ENCODE assay signal across 13 cellular contexts in genomic region chr14:91891721-91892220, GRCh38. TPM values are rescaled to one million over a fixed set of nuclear protein-coding genes. Genes with fewer than 3 reads are reported as not detected.
DNase-seq lines count a peak whose midpoint lies in the region; ATAC-seq and TF ChIP-seq lines count a peak whose summit lies in the region.
"Had no signal": no experiment of that assay in that cellular context is flagged by ENCODE, and none has a peak within 500 bp of the region (broad histone marks: within the 10 kb centered on the region; RNA-seq: fewer than 3 reads in every experiment).

No MANE protein-coding gene starts in this region.

- TF ChIP-seq CTCF in spleen (IDR thresholded peaks at IDR 0.05 in 8 of 11, conservative IDR thresholded peaks at IDR 0.05 in 3 of 11) (no peak), neural progenitor cell (IDR thresholded peaks at IDR 0.05) (no peak), vagina (IDR thresholded peaks at IDR 0.05) (no peak)

- no peaks in the 10 kb centered on the region for H3K27me3 Mint-ChIP-seq in central memory CD8-positive, alpha-beta T cell
- peaks cover 10% of the 10 kb centered on the region for H3K27me3 Mint-ChIP-seq in neural progenitor cell (ENCODE audit: insufficient read depth, low read depth)

- H3K4me1 ChIP-seq in spleen: peaks cover 10 to 54% (median 27%) of the 10 kb centered on the region in 6 donors
- peaks cover 10% of the 10 kb centered on the region for H3K4me1 ChIP-seq in neural progenitor cell
- peaks cover 30% of the 10 kb centered on the region for H3K4me1 ChIP-seq in vagina
- H3K4me1 ChIP-seq in mesenchymal stem cell (ENCODE audit: control insufficient read depth, insufficient read depth, low read depth, low read length): no peaks in the 10 kb centered on the region

- no peak overlapping the region for H2BK12ac ChIP-seq in mesenchymal stem cell (ENCODE audit: low read length in 2 of 2)

- no peak overlapping the region for H3K4ac ChIP-seq in mesenchymal stem cell (ENCODE audit: low read depth in 1 of 2, low read length in 2 of 2)

- H2AK5ac ChIP-seq in mesenchymal stem cell (ENCODE audit: low read length, severe bottlenecking): no peak overlapping the region

- H3K27ac Mint-ChIP-seq in central memory CD8-positive, alpha-beta T cell (ENCODE audit: low read depth): peak overlapping the region; percentile 63
- H3K27ac Mint-ChIP-seq in neural progenitor cell: no peak overlapping the region

- intact Hi-C loops in spleen (cut with DNase I; ENCODE audit: low total_unique reads) (no loop called here), vagina (cut with DNase I) (no loop called here)

- H3K4me3 Mint-ChIP-seq in central memory CD8-positive, alpha-beta T cell: peak overlapping the region; percentile 31
- H3K4me3 Mint-ChIP-seq in neural progenitor cell: no peak overlapping the region

- H3K9ac ChIP-seq in neural progenitor cell: no peak overlapping the region
- H3K9ac ChIP-seq in mesenchymal stem cell (ENCODE audit: low read length): no peak overlapping the region
- H3K9ac ChIP-seq: KMS-11 had no signal

- no peak overlapping the region for H3K14ac ChIP-seq in mesenchymal stem cell (ENCODE audit: low read length in 2 of 2)

- no peaks in the 10 kb centered on the region for H4K20me1 ChIP-seq in neural progenitor cell (ENCODE audit: low read depth)

- no peak overlapping the region for H3K4me2 ChIP-seq in neural progenitor cell
- H3K4me2 ChIP-seq in mesenchymal stem cell (ENCODE audit: low read length, poor library complexity, severe bottlenecking): no peak overlapping the region
- H3K4me2 ChIP-seq: KMS-11 had no signal

- no peak for ATAC-seq in central memory CD8-positive, alpha-beta T cell (replicated peaks; ENCODE audit: extremely low read depth, poor library complexity, severe bottlenecking)
- no peak for ATAC-seq in HG03097 (IDR thresholded peaks at IDR 0.05; ENCODE audit: low FRiP score, unreplicated experiment)

- TF ChIP-seq POLR2A in spleen (IDR thresholded peaks at IDR 0.05): no peak
- TF ChIP-seq POLR2A in vagina (IDR thresholded peaks at IDR 0.05): no peak

- no peaks in the 10 kb centered on the region for H3K9me3 Mint-ChIP-seq in central memory CD8-positive, alpha-beta T cell
- H3K9me3 Mint-ChIP-seq in neural progenitor cell: no peaks in the 10 kb centered on the region

- H3K23ac ChIP-seq in mesenchymal stem cell (ENCODE audit: low read length in 2 of 2): no peak overlapping the region

- H3K9me3 ChIP-seq in MG63: no peaks in the 10 kb centered on the region
- no peaks in the 10 kb centered on the region for H3K9me3 ChIP-seq in spleen
- H3K9me3 ChIP-seq in neural progenitor cell (ENCODE audit: low read depth): no peaks in the 10 kb centered on the region
- no peaks in the 10 kb centered on the region for H3K9me3 ChIP-seq in vagina
- no peaks in the 10 kb centered on the region for H3K9me3 ChIP-seq in mesenchymal stem cell (ENCODE audit: control insufficient read depth, low read length)

- H3F3A ChIP-seq in neural progenitor cell (ENCODE audit: low read depth): no peaks in the 10 kb centered on the region

- H4K91ac ChIP-seq in mesenchymal stem cell (ENCODE audit: low read length): no peak overlapping the region

- H2BK120ac ChIP-seq in mesenchymal stem cell (ENCODE audit: low read depth, low read length): no peak overlapping the region

- no peak overlapping the region for H2BK5ac ChIP-seq in mesenchymal stem cell (ENCODE audit: low read depth, low read length, poor library complexity, severe bottlenecking)

- no peak overlapping the region for H3K18ac ChIP-seq in mesenchymal stem cell (ENCODE audit: low read depth in 1 of 2, low read length in 2 of 2)

- WGBS in spleen, 5 donors: 78 to 93% (median 83%) methylated on average over 3 of the region's 3 CpGs
- 83% methylated on average over 3 of the region's 3 CpGs for WGBS in mesenchymal stem cell

- H3K79me1 ChIP-seq in mesenchymal stem cell (replicated peaks; ENCODE audit: low read length, poor library complexity, severe bottlenecking): no peaks in the 10 kb centered on the region

- H3K4me3 ChIP-seq in MG63 (no peak overlapping the region), spleen (no peak overlapping the region), neural progenitor cell (no peak overlapping the region), vagina (no peak overlapping the region), mesenchymal stem cell (ENCODE audit: insufficient read depth in 1 of 2, low read depth in 1 of 2, low read length in 2 of 2) (no peak overlapping the region)

- peaks cover 3% of the 10 kb centered on the region for H3K36me3 Mint-ChIP-seq in central memory CD8-positive, alpha-beta T cell (ENCODE audit: insufficient read depth)
- no peaks in the 10 kb centered on the region for H3K36me3 Mint-ChIP-seq in neural progenitor cell

- H2AFZ ChIP-seq in neural progenitor cell (replicated peaks): no peak overlapping the region
- no peak overlapping the region for H2AFZ ChIP-seq in mesenchymal stem cell (ENCODE audit: low read depth, low read length)

- H3K79me2 ChIP-seq in neural progenitor cell (ENCODE audit: low read depth): no peaks in the 10 kb centered on the region

- H3K27me3 ChIP-seq in MG63 (no peaks in the 10 kb centered on the region), spleen (replicated peaks in 1 of 7) (no peaks in the 10 kb centered on the region), neural progenitor cell (peaks cover 4% of the 10 kb centered on the region), vagina (no peaks in the 10 kb centered on the region), mesenchymal stem cell (ENCODE audit: control insufficient read depth in 1 of 2, insufficient read depth in 1 of 2, low read length in 2 of 2) (peaks cover 0 to 5% of the 10 kb centered on the region in 2 experiments)

- DNase-seq in MG63: peak; percentile 94
- no peak for DNase-seq in central memory CD8-positive, alpha-beta T cell (ENCODE audit: low spot score in 2 of 2)
- DNase-seq in inferior parietal cortex (ENCODE audit: extremely low spot score): peak; percentile 73
- no peak for DNase-seq in spleen
- no peak for DNase-seq in neural progenitor cell (ENCODE audit: low spot score)
- DNase-seq in vagina (ENCODE audit: extremely low spot score in 2 of 2): no peak
- DNase-seq in mesenchymal stem cell: no peak
- DNase-seq: activated CD4-positive, alpha-beta T cell treated with anti-CD3 and anti-CD28 coated beads, Interleukin-2, amount 50 U/mL, for 4 hours; mesendoderm; NCI-H187; NK-92 treated with Interleukin-12 subunit alpha and Interleukin-12 subunit beta, amount 100 ng/mL, for 24 hours had no signal

- H3K36me3 ChIP-seq in MG63 (no peaks in the 10 kb centered on the region), spleen (peaks cover 0 to 29% (median 0%) of the 10 kb centered on the region in 6 donors), neural progenitor cell (no peaks in the 10 kb centered on the region), vagina (no peaks in the 10 kb centered on the region), mesenchymal stem cell (ENCODE audit: control insufficient read depth in 1 of 2, insufficient read depth in 2 of 2, low read depth in 1 of 2, low read length in 2 of 2) (peaks cover 0 to 14% of the 10 kb centered on the region in 2 experiments)

- H3K4me1 Mint-ChIP-seq in central memory CD8-positive, alpha-beta T cell: peaks cover 68% of the 10 kb centered on the region
- H3K4me1 Mint-ChIP-seq in neural progenitor cell: peaks cover 16% of the 10 kb centered on the region

- H4K8ac ChIP-seq in mesenchymal stem cell (ENCODE audit: low read length): no peak overlapping the region

- H3K27ac ChIP-seq in spleen: peak overlapping the region in 5 of 8 donors; percentile 20 to 73 (median 73)
- no peak overlapping the region for H3K27ac ChIP-seq in neural progenitor cell
- no peak overlapping the region for H3K27ac ChIP-seq in vagina
- no peak overlapping the region for H3K27ac ChIP-seq in mesenchymal stem cell (ENCODE audit: low read length, poor library complexity, severe bottlenecking)
- H3K27ac ChIP-seq: KMS-11 had no signal

- H2BK15ac ChIP-seq in mesenchymal stem cell (ENCODE audit: low read depth, poor library complexity, severe bottlenecking): no peak overlapping the region

RNA-seq across cellular contexts. Expression of gene TC2N, which starts 24.4 kb away (rescaled TPM):
- total RNA-seq in MG63 (2014; rRNA removed; shearing (Covaris generic); ENCODE audit: low replicate concordance): 0.53 TPM in 1 of 2 replicates, not detected in the other
- total RNA-seq in spleen: 10 to 100 TPM; 33.6 to 50.7 (median 41.6) TPM
- polyA plus RNA-seq in spleen: 1 to 10 TPM; 5.3 to 7.0 (median 5.6) TPM
- 3.8 and 5.8 TPM in 2 replicates for total RNA-seq in neural progenitor cell (ENCODE audit: low replicate concordance)
- 50.3 TPM for total RNA-seq in vagina
- 0.07 TPM for polyA plus RNA-seq in mesenchymal stem cell (2013, experiment 1 of 2)
- 0.05 TPM for polyA plus RNA-seq in mesenchymal stem cell (2013, experiment 2 of 2)

RNA-seq across cellular contexts. Expression of gene FBLN5, which starts 55.7 kb away (rescaled TPM):
- 0.16 and 26.2 TPM in 2 replicates for total RNA-seq in MG63 (2014; rRNA removed; shearing (Covaris generic); ENCODE audit: low replicate concordance)
- total RNA-seq in spleen (100 to 1,000 TPM in 5 of 7 donors, 10 to 100 TPM in 2; 98.7 to 396 (median 225) TPM), neural progenitor cell (ENCODE audit: low replicate concordance) (not detected in 2 replicates), vagina (240 TPM)
- 10 to 100 TPM; 26.4 to 61.9 (median 48.2) TPM for polyA plus RNA-seq in spleen
- 132 TPM for polyA plus RNA-seq in mesenchymal stem cell (2013, experiment 1 of 2)
- polyA plus RNA-seq in mesenchymal stem cell (2013, experiment 2 of 2): 132 TPM

Comparison
In these comparisons a context has a peak if more than half of its experiments do, and no peak if none do; other contexts are left out.
1. DNase-seq: peak in MG63 (single experiment) and inferior parietal cortex (single experiment); none in central memory CD8-positive, alpha-beta T cell (0 of 2), spleen (single experiment), neural progenitor cell (single experiment), vagina (0 of 2) and mesenchymal stem cell (single experiment).
2. H3K27ac ChIP-seq: peak in spleen (5 of 8); none in neural progenitor cell (single experiment), vagina (single experiment) and mesenchymal stem cell (single experiment).